ENCODE assay signal across 17 cellular contexts in the genomic region with DNA sequence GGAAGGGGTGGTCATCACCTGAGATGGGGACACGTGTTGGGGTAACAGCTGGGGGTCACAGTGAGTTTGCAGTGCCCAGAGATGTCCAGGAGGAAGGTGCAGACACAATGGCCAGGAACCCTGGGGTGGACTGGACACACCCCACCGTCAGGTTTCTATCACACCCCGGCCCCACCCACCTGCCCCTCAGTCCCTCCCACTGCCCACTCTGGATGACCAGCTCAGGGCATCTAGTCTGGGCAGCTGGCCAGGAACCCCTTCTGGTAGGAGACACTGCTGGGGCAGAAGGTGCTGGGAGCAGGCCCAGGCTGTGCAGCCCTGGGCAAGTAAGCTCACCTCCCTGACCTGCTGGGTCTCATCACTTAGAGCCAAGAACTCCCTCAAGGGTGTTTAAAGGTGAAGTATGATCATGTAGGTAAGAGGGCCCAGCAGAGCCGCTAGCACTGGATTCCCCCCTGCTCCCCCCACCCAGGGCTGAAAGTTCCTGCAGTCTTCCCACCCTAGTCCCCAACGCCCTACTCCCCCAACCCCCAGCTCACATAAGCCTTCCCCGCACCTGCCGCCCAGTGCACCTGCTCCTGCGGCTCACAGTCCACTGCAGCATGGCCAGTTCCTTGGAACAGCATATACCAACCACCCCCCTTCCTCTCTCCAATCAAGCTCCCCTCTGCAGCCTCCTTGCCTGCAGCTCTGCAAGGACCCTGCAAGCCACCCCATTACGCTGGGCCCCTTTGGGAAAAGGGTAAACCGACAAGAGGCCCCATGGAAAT. TPM values are rescaled to one million over a fixed set of nuclear protein-coding genes. Genes with fewer than 3 reads are reported as not detected.
DNase-seq lines count a peak whose midpoint lies in the region; ATAC-seq and TF ChIP-seq lines count a peak whose summit lies in the region.
"Had no signal": no experiment of that assay in that cellular context is flagged by ENCODE, and none has a peak within 500 bp of the region (broad histone marks: within the 10 kb centered on the region; RNA-seq: fewer than 3 reads in every experiment).

No MANE protein-coding gene starts in this region.

- H3K27me3 ChIP-seq in gastrocnemius medialis = no peaks in the 10 kb centered on the region

- DNase-seq in COLO668 (lab: John Stamatoyannopoulos, UW; ENCODE audit: unreplicated experiment) (peak; percentile 77), DMS53 (lab: John Stamatoyannopoulos, UW) (peak; percentile 58), mucosa of descending colon (peak in 1 of 3 donors; percentile 57), gastrocnemius medialis (peak in 1 of 2 donors; percentile 74), lower leg skin (ENCODE audit: low spot score in 2 of 2) (no peak), middle frontal gyrus (ENCODE audit: extremely low spot score, low spot score) (no peak)
- DNase-seq: CD8-positive, alpha-beta T cell; GF-D8; GM23248; HCEC 1CT; MV-4-11; NCI-H1436; NCI-H2029; SHP77 treated with DMSO at 0.1 percent for 48 hours had no signal

- intact Hi-C loops in mucosa of descending colon (cut with DNase I, micrococcal nuclease) (no loop called here), gastrocnemius medialis (cut with DNase I; ENCODE audit: low total_unique reads) (no loop called here), lower leg skin (cut with DNase I; ENCODE audit: low total_unique reads) (no loop called here)

- H3K27ac ChIP-seq in gastrocnemius medialis = peak overlapping the region; percentile 97 to 100 (median 100)
- H3K27ac ChIP-seq: GM23248 had no signal

- H3K4me3 ChIP-seq in mucosa of descending colon (no peak overlapping the region), gastrocnemius medialis (no peak overlapping the region), lower leg skin (ENCODE audit: low read depth, poor library complexity, severe bottlenecking) (no peak overlapping the region)
- H3K4me3 ChIP-seq: GM23248, K562 had no signal

- 93% methylated on average over 10 of the region's 10 CpGs for WGBS in lower leg skin, 2 donors

- H3K9me3 ChIP-seq in mucosa of descending colon (no peaks in the 10 kb centered on the region), gastrocnemius medialis (no peaks in the 10 kb centered on the region)

- TF ChIP-seq POLR2A in gastrocnemius medialis (IDR thresholded peaks at IDR 0.05) = no peak
- TF ChIP-seq POLR2A in lower leg skin (IDR thresholded peaks at IDR 0.05) = no peak

- H3K36me3 ChIP-seq in mucosa of descending colon (ENCODE audit: low read depth) = no peaks in the 10 kb centered on the region
- no peaks in the 10 kb centered on the region for H3K36me3 ChIP-seq in gastrocnemius medialis

- ATAC-seq in mucosa of descending colon (peak; percentile 19), gastrocnemius medialis (no peak), HG03280 (IDR thresholded peaks at IDR 0.05; ENCODE audit: unreplicated experiment) (no peak), GM18861 (IDR thresholded peaks at IDR 0.05; ENCODE audit: unreplicated experiment) (no peak)
- ATAC-seq: CD8-positive, alpha-beta T cell; K562 had no signal

- in situ Hi-C loops in gastrocnemius medialis (cut with MboI; ENCODE audit: low sequenced_read_pairs in 4 of 4) = loop anchor here in 2 of 4 donors (25.0 kb wide), 2 partner anchors 298 to 323 kb away; partner anchors contain the start of genes MAP3K2 (in 1 of the 2) and PROC (in 1 of the 2)

- TF ChIP-seq CTCF in mucosa of descending colon (IDR thresholded peaks at IDR 0.05) (no peak), gastrocnemius medialis (IDR thresholded peaks at IDR 0.05 in 4 of 5, conservative IDR thresholded peaks at IDR 0.05 in 1 of 5) (no peak), lower leg skin (IDR thresholded peaks at IDR 0.05) (no peak)

- peaks cover 16% of the 10 kb centered on the region for H3K4me1 ChIP-seq in mucosa of descending colon (ENCODE audit: low read depth)
- peaks cover 97 to 98% of the 10 kb centered on the region in 2 donors for H3K4me1 ChIP-seq in gastrocnemius medialis

RNA-seq across cellular contexts. Expression of gene BIN1, which starts 17.3 kb away (rescaled TPM):
- total RNA-seq in mucosa of descending colon = 10 to 100 TPM; 37.6 to 65.7 (median 46.3) TPM
- total RNA-seq in gastrocnemius medialis = 1,000 to 10,000 TPM; 1,150 to 2,167 (median 1,736) TPM
- 10 to 100 TPM in 2 of 4 donors, 1 to 10 TPM in 2; 8.4 to 18.2 (median 9.8) TPM for total RNA-seq in lower leg skin

Comparison
In these comparisons a context has a peak if more than half of its experiments do, and no peak if none do; other contexts are left out.
1. DNase-seq: peak in COLO668 (single experiment) and DMS53 (single experiment); none in lower leg skin (0 of 2) and middle frontal gyrus (single experiment).
2. RNA of gene BIN1, which starts 17.3 kb away (total RNA-seq): 1,150 to 2,167 TPM in gastrocnemius medialis; 37.6 to 65.7 TPM in mucosa of descending colon and 8.4 to 18.2 TPM in lower leg skin; every median in the first group is over 10 times any median in the second.